In the genomic region with DNA sequence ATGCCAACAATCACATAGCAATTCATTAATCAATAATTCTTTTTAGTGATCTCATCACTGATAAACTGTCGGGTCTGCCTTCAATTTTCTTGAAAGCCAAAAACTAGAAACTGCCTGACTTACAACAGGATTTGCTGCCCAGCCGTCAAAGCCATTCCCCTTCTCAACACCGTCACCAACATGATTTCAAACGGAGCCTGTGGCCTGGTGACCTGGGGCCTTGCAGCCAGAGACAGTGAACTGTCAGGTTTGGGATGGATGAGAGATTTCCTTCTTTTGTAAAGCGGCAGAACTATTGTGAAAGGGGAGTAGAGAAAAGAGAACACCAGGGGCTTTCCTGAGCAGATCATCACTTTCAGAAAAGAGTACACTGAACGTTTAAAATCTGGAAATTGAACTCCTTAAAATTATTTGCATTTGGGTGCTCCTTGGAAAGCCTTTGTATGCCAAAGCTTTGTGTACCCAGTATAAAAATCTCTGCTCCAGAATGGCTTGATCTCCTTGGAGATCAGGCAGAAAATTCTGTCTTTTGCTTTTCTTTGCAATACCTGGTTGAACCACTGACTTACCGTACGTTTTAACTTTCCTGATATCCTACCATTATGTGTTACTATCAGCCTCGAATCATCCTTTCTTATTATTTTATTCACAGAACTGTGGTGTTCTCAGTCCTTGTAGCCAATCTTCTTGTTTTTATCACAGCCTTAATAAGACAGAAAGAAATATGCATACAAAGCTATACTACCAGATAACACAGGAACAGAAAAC, we compare ENCODE assay signal across 20 cellular contexts.
DNase-seq lines count a peak whose midpoint lies in the region; ATAC-seq and TF ChIP-seq lines count a peak whose summit lies in the region.
"Had no signal": no experiment of that assay in that cellular context is flagged by ENCODE, and none has a peak within 500 bp of the region (broad histone marks: within the 10 kb centered on the region; RNA-seq: fewer than 3 reads in every experiment).

No MANE protein-coding gene starts in this region.

- peak overlapping the region; percentile 22 for H3K27ac ChIP-seq in cingulate gyrus (ENCODE audit: low read depth, low read length)
- H3K27ac ChIP-seq in layer of hippocampus (ENCODE audit: low read depth, low read length), result peak overlapping the region; percentile 8
- H3K27ac ChIP-seq in neuronal stem cell (replicated peaks; ENCODE audit: low read length), result no peak overlapping the region
- H3K27ac ChIP-seq in RWPE1, result no peak overlapping the region

- H4K8ac ChIP-seq in neuronal stem cell (ENCODE audit: low read depth, low read length), result no peak overlapping the region

- DNase-seq in ELF-1 (ENCODE audit: low read depth, low spot score), result peak; percentile 62
- no peak for DNase-seq in neuronal stem cell (ENCODE audit: low spot score)
- no peak for DNase-seq in GM03348 (ENCODE audit: low spot score)
- no peak for DNase-seq in RWPE1 (ENCODE audit: low spot score)
- no peak for DNase-seq in ACHN
- DNase-seq: 8988T; CD8-positive, alpha-beta T cell; DMS79; HFFc6; Karpas-422; MG63; NCI-H1092; NCI-H146; NCI-H2081; NCI-H510A treated with DMSO at 0.1 percent for 48 hours; NCI-H82; PC-3 had no signal

- TF ChIP-seq CTCF in RWPE1 (conservative IDR thresholded peaks at IDR 0.05; ENCODE audit: low read depth), result no peak

- H4K91ac ChIP-seq in neuronal stem cell (ENCODE audit: low read depth, low read length, poor library complexity), result no peak overlapping the region

- H3K9me3 ChIP-seq in neuronal stem cell (replicated peaks in 1 of 2; ENCODE audit: control insufficient read depth in 2 of 2, insufficient read depth in 1 of 2, low read depth in 1 of 2, low read length in 2 of 2), result no peaks in the 10 kb centered on the region
- H3K9me3 ChIP-seq: MG63 had no signal

- H3K27me3 ChIP-seq in layer of hippocampus (ENCODE audit: control insufficient read depth, insufficient read depth, low read length) (no peaks in the 10 kb centered on the region), neuronal stem cell (ENCODE audit: control insufficient read depth in 3 of 3, insufficient read depth in 3 of 3, low read depth in 1 of 3, low read length in 3 of 3) (no peaks in the 10 kb centered on the region)
- H3K27me3 ChIP-seq: MG63 had no signal

- no peak for ATAC-seq in HG03432 (IDR thresholded peaks at IDR 0.05; ENCODE audit: unreplicated experiment)
- ATAC-seq: CD8-positive, alpha-beta T cell; PC-3 had no signal

- no peak overlapping the region for H3K23ac ChIP-seq in neuronal stem cell (ENCODE audit: low read depth, low read length, poor library complexity)

- H3K18ac ChIP-seq in neuronal stem cell (ENCODE audit: low read length), result no peak overlapping the region

- no peak overlapping the region for H2AK5ac ChIP-seq in neuronal stem cell (ENCODE audit: low read depth, low read length)

- H3K79me1 ChIP-seq in neuronal stem cell (ENCODE audit: low read depth, low read length), result no peaks in the 10 kb centered on the region

- no peak overlapping the region for H3K14ac ChIP-seq in neuronal stem cell (ENCODE audit: low read length)

- no peak overlapping the region for H2BK12ac ChIP-seq in neuronal stem cell (ENCODE audit: low read length)

- CTCF ChIA-PET in RWPE1 (lab: Yijun Ruan, JAX), result interaction anchor here (0.5 kb wide), 1 partner anchor 1093 kb away, joined by 9 read pairs; no protein-coding TSS in a partner anchor

- WGBS in neuronal stem cell (ENCODE audit: extremely low coverage in 2 of 2, insufficient read length in 2 of 2, insufficient replicate concordance in 1 of 2), 2 donors, result no CpG with 5 or more reads among the region's 9 CpGs

- no peak overlapping the region for H3K4me3 ChIP-seq in neuronal stem cell (ENCODE audit: low read length in 2 of 2)
- H3K4me3 ChIP-seq: MG63 had no signal

- H3K9ac ChIP-seq in neuronal stem cell (ENCODE audit: low read depth, low read length, poor library complexity), result no peak overlapping the region

- in situ Hi-C loops in ACHN (cut with HindIII; ENCODE audit: low pct_ligation_motif_present, low pct_unique_long_range_greater_than_20kb, low sequenced_read_pairs), result no loop called here

- POLR2A ChIA-PET in RWPE1 (lab: Yijun Ruan, JAX; ENCODE audit: low non-redundant PET), result no interaction called here

- H2AFZ ChIP-seq in neuronal stem cell (ENCODE audit: low read length), result peak overlapping the region; percentile 23

- no peaks in the 10 kb centered on the region for H3K36me3 ChIP-seq in neuronal stem cell (replicated peaks in 1 of 2; ENCODE audit: control insufficient read depth in 2 of 2, insufficient read depth in 2 of 2, low read length in 2 of 2)
- H3K36me3 ChIP-seq: MG63 had no signal

- no peak overlapping the region for H3K4me2 ChIP-seq in neuronal stem cell (ENCODE audit: insufficient read depth, low read length, poor library complexity, severe bottlenecking)

- H2BK5ac ChIP-seq in neuronal stem cell (ENCODE audit: low read length), result no peak overlapping the region

- no peak overlapping the region for H2BK15ac ChIP-seq in neuronal stem cell (ENCODE audit: low read length)

- H3K4me1 ChIP-seq in neuronal stem cell (ENCODE audit: control insufficient read depth in 2 of 2, insufficient read depth in 1 of 2, low read depth in 1 of 2, low read length in 2 of 2), result peaks cover 19 to 30% of the 10 kb centered on the region in 2 donors

- no peak overlapping the region for H2BK120ac ChIP-seq in neuronal stem cell (ENCODE audit: low read depth, low read length)

- H3K4ac ChIP-seq in neuronal stem cell (ENCODE audit: low read length), result no peak overlapping the region

Comparison
In these comparisons a context has a peak if more than half of its experiments do, and no peak if none do; other contexts are left out.
1. H3K27ac ChIP-seq: peak in cingulate gyrus (single experiment) and layer of hippocampus (single experiment); none in neuronal stem cell (single experiment) and RWPE1 (single experiment).